1 cellular context compared by ENCODE assay signal in the genomic region with DNA sequence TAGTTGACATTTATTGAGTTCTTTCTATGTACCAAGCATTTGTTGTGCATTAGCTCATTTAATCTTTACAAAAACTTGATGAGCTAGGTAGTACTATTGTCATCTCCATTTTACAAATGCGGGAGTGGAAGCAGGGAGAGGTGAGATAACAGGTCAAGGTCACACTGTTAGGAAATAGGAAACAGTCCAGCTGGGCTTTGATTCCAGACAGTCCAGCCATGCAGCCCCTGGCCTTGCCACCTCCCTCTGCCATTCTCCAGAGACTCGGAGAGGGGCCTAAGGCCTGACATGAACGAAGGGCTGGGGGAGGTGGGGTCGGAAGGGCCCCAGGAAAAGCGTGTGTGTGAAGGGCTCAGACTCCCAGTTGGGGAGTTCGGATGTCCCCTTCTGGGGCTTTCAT.
A peak's percentile ranks its signal among the peaks of the same experiment; 100 is the strongest.
TF ChIP-seq lines count a peak whose summit lies in the region.

No MANE protein-coding gene starts in this region.

TF ChIP-seq in HepG2, 621 proteins besides CTCF, POLR2A, EP300 and RAD21 (continued from another document and continues in another):
- no peak for TF ChIP-seq ZNF142 (CRISPR knock-in tag; IDR thresholded peaks at IDR 0.05)
- TF ChIP-seq ZNF816 (CRISPR knock-in tag; IDR thresholded peaks at IDR 0.05; ENCODE audit: borderline replicate concordance): no peak
- TF ChIP-seq ZMYM2 (CRISPR knock-in tag; IDR thresholded peaks at IDR 0.05): 0 out of 2 replicates have a peak, but pooled peaks have one; percentile 50
- TF ChIP-seq SRSF4 (IDR thresholded peaks at IDR 0.05; ENCODE audit: low read depth, low read length, poor library complexity, severe bottlenecking): no peak
- TF ChIP-seq, protein P1, sequence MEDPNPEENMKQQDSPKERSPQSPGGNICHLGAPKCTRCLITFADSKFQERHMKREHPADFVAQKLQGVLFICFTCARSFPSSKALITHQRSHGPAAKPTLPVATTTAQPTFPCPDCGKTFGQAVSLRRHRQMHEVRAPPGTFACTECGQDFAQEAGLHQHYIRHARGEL (CRISPR knock-in tag; IDR thresholded peaks at IDR 0.05): no peak
- TF ChIP-seq HMG20B (CRISPR knock-in tag; conservative IDR thresholded peaks at IDR 0.05): no peak
- no peak for TF ChIP-seq ZNF773 (CRISPR knock-in tag; IDR thresholded peaks at IDR 0.05; ENCODE audit: borderline replicate concordance)
- no peak for TF ChIP-seq ZSCAN20 (CRISPR knock-in tag; IDR thresholded peaks at IDR 0.05; ENCODE audit: borderline replicate concordance)
- no peak for TF ChIP-seq ZBTB8A (CRISPR knock-in tag; IDR thresholded peaks at IDR 0.05; ENCODE audit: borderline replicate concordance, low read depth)
- TF ChIP-seq, protein P2, sequence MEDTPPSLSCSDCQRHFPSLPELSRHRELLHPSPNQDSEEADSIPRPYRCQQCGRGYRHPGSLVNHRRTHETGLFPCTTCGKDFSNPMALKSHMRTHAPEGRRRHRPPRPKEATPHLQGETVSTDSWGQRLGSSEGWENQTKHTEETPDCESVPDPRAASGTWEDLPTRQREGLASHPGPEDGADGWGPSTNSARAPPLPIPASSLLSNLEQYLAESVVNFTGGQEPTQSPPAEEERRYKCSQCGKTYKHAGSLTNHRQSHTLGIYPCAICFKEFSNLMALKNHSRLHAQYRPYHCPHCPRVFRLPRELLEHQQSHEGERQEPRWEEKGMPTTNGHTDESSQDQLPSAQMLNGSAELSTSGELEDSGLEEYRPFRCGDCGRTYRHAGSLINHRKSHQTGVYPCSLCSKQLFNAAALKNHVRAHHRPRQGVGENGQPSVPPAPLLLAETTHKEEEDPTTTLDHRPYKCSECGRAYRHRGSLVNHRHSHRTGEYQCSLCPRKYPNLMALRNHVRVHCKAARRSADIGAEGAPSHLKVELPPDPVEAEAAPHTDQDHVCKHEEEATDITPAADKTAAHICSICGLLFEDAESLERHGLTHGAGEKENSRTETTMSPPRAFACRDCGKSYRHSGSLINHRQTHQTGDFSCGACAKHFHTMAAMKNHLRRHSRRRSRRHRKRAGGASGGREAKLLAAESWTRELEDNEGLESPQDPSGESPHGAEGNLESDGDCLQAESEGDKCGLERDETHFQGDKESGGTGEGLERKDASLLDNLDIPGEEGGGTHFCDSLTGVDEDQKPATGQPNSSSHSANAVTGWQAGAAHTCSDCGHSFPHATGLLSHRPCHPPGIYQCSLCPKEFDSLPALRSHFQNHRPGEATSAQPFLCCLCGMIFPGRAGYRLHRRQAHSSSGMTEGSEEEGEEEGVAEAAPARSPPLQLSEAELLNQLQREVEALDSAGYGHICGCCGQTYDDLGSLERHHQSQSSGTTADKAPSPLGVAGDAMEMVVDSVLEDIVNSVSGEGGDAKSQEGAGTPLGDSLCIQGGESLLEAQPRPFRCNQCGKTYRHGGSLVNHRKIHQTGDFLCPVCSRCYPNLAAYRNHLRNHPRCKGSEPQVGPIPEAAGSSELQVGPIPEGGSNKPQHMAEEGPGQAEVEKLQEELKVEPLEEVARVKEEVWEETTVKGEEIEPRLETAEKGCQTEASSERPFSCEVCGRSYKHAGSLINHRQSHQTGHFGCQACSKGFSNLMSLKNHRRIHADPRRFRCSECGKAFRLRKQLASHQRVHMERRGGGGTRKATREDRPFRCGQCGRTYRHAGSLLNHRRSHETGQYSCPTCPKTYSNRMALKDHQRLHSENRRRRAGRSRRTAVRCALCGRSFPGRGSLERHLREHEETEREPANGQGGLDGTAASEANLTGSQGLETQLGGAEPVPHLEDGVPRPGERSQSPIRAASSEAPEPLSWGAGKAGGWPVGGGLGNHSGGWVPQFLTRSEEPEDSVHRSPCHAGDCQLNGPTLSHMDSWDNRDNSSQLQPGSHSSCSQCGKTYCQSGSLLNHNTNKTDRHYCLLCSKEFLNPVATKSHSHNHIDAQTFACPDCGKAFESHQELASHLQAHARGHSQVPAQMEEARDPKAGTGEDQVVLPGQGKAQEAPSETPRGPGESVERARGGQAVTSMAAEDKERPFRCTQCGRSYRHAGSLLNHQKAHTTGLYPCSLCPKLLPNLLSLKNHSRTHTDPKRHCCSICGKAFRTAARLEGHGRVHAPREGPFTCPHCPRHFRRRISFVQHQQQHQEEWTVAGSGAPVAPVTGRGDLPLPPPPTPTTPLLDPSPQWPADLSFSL (CRISPR knock-in tag; IDR thresholded peaks at IDR 0.05): no peak
- TF ChIP-seq ZNF660 (CRISPR knock-in tag; IDR thresholded peaks at IDR 0.05; ENCODE audit: borderline replicate concordance, low read depth): no peak
- TF ChIP-seq FOXA3 (CRISPR knock-in tag; IDR thresholded peaks at IDR 0.05): peak; percentile 76
- no peak for TF ChIP-seq ZNF354B (CRISPR knock-in tag; IDR thresholded peaks at IDR 0.05)
- TF ChIP-seq EED (CRISPR knock-in tag; IDR thresholded peaks at IDR 0.05): 0 out of 2 replicates have a peak, but pooled peaks have one; percentile 50
- peak; percentile 82 for TF ChIP-seq ETV5 (CRISPR knock-in tag; IDR thresholded peaks at IDR 0.05; ENCODE audit: borderline replicate concordance)
- TF ChIP-seq NFKBIZ (CRISPR knock-in tag; IDR thresholded peaks at IDR 0.05): no peak
- TF ChIP-seq SMARCE1 (IDR thresholded peaks at IDR 0.05; ENCODE audit: borderline replicate concordance): no peak
- TF ChIP-seq TAF15 (IDR thresholded peaks at IDR 0.05; ENCODE audit: low read depth, low read length, poor library complexity, severe bottlenecking): no peak
- no peak for TF ChIP-seq MTA3 (CRISPR knock-in tag; IDR thresholded peaks at IDR 0.05)
- TF ChIP-seq ZNF639 (CRISPR knock-in tag; conservative IDR thresholded peaks at IDR 0.05): no peak
- TF ChIP-seq SIX1 (CRISPR knock-in tag; IDR thresholded peaks at IDR 0.05; ENCODE audit: borderline replicate concordance): no peak
- 0 out of 2 replicates have a peak, but pooled peaks have one; percentile 35 for TF ChIP-seq TCF7 (IDR thresholded peaks at IDR 0.05; ENCODE audit: low read depth)
- peak; percentile 60; the same call in 1 of the 2 replicates for TF ChIP-seq FOXO1 (CRISPR knock-in tag; IDR thresholded peaks at IDR 0.05)
- no peak for TF ChIP-seq SALL2 (CRISPR knock-in tag; IDR thresholded peaks at IDR 0.05)
- TF ChIP-seq, protein P3, sequence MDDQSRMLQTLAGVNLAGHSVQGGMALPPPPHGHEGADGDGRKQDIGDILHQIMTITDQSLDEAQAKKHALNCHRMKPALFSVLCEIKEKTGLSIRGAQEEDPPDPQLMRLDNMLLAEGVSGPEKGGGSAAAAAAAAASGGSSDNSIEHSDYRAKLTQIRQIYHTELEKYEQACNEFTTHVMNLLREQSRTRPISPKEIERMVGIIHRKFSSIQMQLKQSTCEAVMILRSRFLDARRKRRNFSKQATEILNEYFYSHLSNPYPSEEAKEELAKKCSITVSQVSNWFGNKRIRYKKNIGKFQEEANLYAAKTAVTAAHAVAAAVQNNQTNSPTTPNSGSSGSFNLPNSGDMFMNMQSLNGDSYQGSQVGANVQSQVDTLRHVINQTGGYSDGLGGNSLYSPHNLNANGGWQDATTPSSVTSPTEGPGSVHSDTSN (CRISPR knock-in tag; IDR thresholded peaks at IDR 0.05; ENCODE audit: borderline replicate concordance): no peak
- no peak for TF ChIP-seq ZFP37 (CRISPR knock-in tag; IDR thresholded peaks at IDR 0.05; ENCODE audit: borderline replicate concordance)
- no peak for TF ChIP-seq ZNF256 (CRISPR knock-in tag; conservative IDR thresholded peaks at IDR 0.05)
- TF ChIP-seq ZSCAN31 (CRISPR knock-in tag; IDR thresholded peaks at IDR 0.05; ENCODE audit: low read depth): no peak
- TF ChIP-seq ZZZ3 (CRISPR knock-in tag; IDR thresholded peaks at IDR 0.05; ENCODE audit: borderline replicate concordance): no peak
- TF ChIP-seq GFI1 (CRISPR knock-in tag; IDR thresholded peaks at IDR 0.05; ENCODE audit: borderline replicate concordance): peak; percentile 72; the same call in 1 of the 2 replicates
- TF ChIP-seq ZNF468 (CRISPR knock-in tag; IDR thresholded peaks at IDR 0.05): no peak
- TF ChIP-seq, protein P4, sequence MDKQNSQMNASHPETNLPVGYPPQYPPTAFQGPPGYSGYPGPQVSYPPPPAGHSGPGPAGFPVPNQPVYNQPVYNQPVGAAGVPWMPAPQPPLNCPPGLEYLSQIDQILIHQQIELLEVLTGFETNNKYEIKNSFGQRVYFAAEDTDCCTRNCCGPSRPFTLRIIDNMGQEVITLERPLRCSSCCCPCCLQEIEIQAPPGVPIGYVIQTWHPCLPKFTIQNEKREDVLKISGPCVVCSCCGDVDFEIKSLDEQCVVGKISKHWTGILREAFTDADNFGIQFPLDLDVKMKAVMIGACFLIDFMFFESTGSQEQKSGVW (CRISPR knock-in tag; IDR thresholded peaks at IDR 0.05; ENCODE audit: borderline replicate concordance): no peak
- no peak for TF ChIP-seq SMAD9 (CRISPR knock-in tag; IDR thresholded peaks at IDR 0.05)
- TF ChIP-seq ZFAT (CRISPR knock-in tag; conservative IDR thresholded peaks at IDR 0.05): no peak
- TF ChIP-seq PLRG1 (conservative IDR thresholded peaks at IDR 0.05): no peak
- no peak for TF ChIP-seq ZNF343 (CRISPR knock-in tag; IDR thresholded peaks at IDR 0.05)
- no peak for TF ChIP-seq RBFOX2 (IDR thresholded peaks at IDR 0.05; ENCODE audit: low read depth, low read length)
- TF ChIP-seq GATAD1 (CRISPR knock-in tag; IDR thresholded peaks at IDR 0.05): no peak
- TF ChIP-seq, protein P5, sequence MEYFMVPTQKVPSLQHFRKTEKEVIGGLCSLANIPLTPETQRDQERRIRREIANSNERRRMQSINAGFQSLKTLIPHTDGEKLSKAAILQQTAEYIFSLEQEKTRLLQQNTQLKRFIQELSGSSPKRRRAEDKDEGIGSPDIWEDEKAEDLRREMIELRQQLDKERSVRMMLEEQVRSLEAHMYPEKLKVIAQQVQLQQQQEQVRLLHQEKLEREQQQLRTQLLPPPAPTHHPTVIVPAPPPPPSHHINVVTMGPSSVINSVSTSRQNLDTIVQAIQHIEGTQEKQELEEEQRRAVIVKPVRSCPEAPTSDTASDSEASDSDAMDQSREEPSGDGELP (IDR thresholded peaks at IDR 0.05; ENCODE audit: borderline replicate concordance, low read depth): peak; percentile 94
- TF ChIP-seq KLF9 (CRISPR knock-in tag; IDR thresholded peaks at IDR 0.05; ENCODE audit: low read depth): no peak
- TF ChIP-seq ZNF367 (CRISPR knock-in tag; IDR thresholded peaks at IDR 0.05; ENCODE audit: borderline replicate concordance): no peak
- TF ChIP-seq, protein P6, sequence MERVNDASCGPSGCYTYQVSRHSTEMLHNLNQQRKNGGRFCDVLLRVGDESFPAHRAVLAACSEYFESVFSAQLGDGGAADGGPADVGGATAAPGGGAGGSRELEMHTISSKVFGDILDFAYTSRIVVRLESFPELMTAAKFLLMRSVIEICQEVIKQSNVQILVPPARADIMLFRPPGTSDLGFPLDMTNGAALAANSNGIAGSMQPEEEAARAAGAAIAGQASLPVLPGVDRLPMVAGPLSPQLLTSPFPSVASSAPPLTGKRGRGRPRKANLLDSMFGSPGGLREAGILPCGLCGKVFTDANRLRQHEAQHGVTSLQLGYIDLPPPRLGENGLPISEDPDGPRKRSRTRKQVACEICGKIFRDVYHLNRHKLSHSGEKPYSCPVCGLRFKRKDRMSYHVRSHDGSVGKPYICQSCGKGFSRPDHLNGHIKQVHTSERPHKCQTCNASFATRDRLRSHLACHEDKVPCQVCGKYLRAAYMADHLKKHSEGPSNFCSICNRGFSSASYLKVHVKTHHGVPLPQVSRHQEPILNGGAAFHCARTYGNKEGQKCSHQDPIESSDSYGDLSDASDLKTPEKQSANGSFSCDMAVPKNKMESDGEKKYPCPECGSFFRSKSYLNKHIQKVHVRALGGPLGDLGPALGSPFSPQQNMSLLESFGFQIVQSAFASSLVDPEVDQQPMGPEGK (CRISPR knock-in tag; IDR thresholded peaks at IDR 0.05): peak; percentile 73
- no peak for TF ChIP-seq NFE2 (CRISPR knock-in tag; IDR thresholded peaks at IDR 0.05)
- no peak for TF ChIP-seq ZNF670 (CRISPR knock-in tag; IDR thresholded peaks at IDR 0.05; ENCODE audit: borderline replicate concordance)
- TF ChIP-seq HNRNPUL1 (IDR thresholded peaks at IDR 0.05; ENCODE audit: low read depth, low read length): no peak
